In genomic region chr10:19640864-19641263, GRCh38 we compare ENCODE assay signal across 33 cellular contexts.
"Had no signal": no experiment of that assay in that cellular context is flagged by ENCODE, and none has a peak within 500 bp of the region (broad histone marks: within the 10 kb centered on the region; RNA-seq: fewer than 3 reads in every experiment).

No MANE protein-coding gene starts in this region.

- H3K4me3 ChIP-seq: MG63 had no signal

- H3K27me3 ChIP-seq: MG63 had no signal

- H3K9ac ChIP-seq: KMS-11 had no signal

- DNase-seq: Karpas-422, Kasumi-1, KG1, MG63, MM.1S, NCI-H1048, NCI-H1092, NCI-H1092 treated with DMSO at 0.1 percent for 48 hours, NCI-H1105, NCI-H1105 treated with DMSO at 0.1 percent for 48 hours, NCI-H1417, NCI-H1417 treated with DMSO at 0.1 percent for 48 hours, NCI-H1436, NCI-H1436 treated with DMSO at 0.1 percent for 48 hours, NCI-H146, NCI-H1694, NCI-H1694 treated with DMSO at 0.1 percent for 48 hours, NCI-H187, NCI-H187 treated with DMSO at 0.1 percent for 48 hours, NCI-H1930, NCI-H2029, NCI-H2029 treated with DMSO at 0.1 percent for 48 hours, NCI-H2081, NCI-H2081 treated with DMSO at 0.1 percent for 48 hours, NCI-H2107, NCI-H2171, NCI-H2171 treated with DMSO at 0.1 percent for 48 hours, NCI-H2227 treated with DMSO at 0.1 percent for 48 hours, NCI-H226, NCI-H345, NCI-H446, NCI-H446 treated with DMSO at 0.1 percent for 48 hours had no signal

- H3K36me3 ChIP-seq: MG63 had no signal

- H3K27ac ChIP-seq: KMS-11 had no signal

- H3K4me2 ChIP-seq: KMS-11 had no signal

- H3K9me3 ChIP-seq: MG63 had no signal
